Comparison of ENCODE assay signal across 8 cellular contexts in genomic region chr19:11924886-11925583, GRCh38. TPM values are rescaled to one million over a fixed set of nuclear protein-coding genes. Genes with fewer than 3 reads are reported as not detected.
DNase-seq lines count a peak whose midpoint lies in the region; ATAC-seq and TF ChIP-seq lines count a peak whose summit lies in the region.

Gene ZNF700 (plus strand): TSS chr19:11925107. CDS start chr19:11925211, 104 bp downstream.

- H3K4me3 Mint-ChIP-seq in IgD-negative memory B cell, result peak within 1 kb of the TSS; percentile 90 to 99 (median 96)

- H3K36me3 Mint-ChIP-seq in IgD-negative memory B cell, result no peaks in the 10 kb centered on the region

- peak; percentile 87 for ATAC-seq in GM21576 (IDR thresholded peaks at IDR 0.05; ENCODE audit: unreplicated experiment)

- peaks cover 25 to 28% (median 27%) of the 10 kb centered on the region in 3 donors for H3K4me1 Mint-ChIP-seq in IgD-negative memory B cell

- H3K27ac Mint-ChIP-seq in IgD-negative memory B cell, result peak within 1 kb of the TSS; percentile 89 to 99 (median 92)

- no peaks in the 10 kb centered on the region for H3K27me3 Mint-ChIP-seq in IgD-negative memory B cell

- DNase-seq in DMS153 (lab: John Stamatoyannopoulos, UW) (peak; percentile 93), OCI-M2 (lab: John Stamatoyannopoulos, UW; ENCODE audit: unreplicated experiment) (peak; percentile 100), activated T-cell treated with anti-CD3 and anti-CD28 coated beads for 4 hours (peak; percentile 93), epithelial cell of esophagus (ENCODE audit: low read depth) (peak; percentile 94)
- DNase-seq in stimulated activated CD8-positive, alpha-beta memory T cell treated with anti-CD3 and anti-CD28 coated beads, Interleukin-2, amount 100 ng/mL, for 48 hours (ENCODE audit: low read depth in 2 of 2), result peak; percentile 84 to 91

- H3K9me3 ChIP-seq in mononuclear cell (ENCODE audit: low read depth, low read length), result no peaks in the 10 kb centered on the region

- peaks cover 24% of the 10 kb centered on the region for H3K4me1 ChIP-seq in mononuclear cell (ENCODE audit: insufficient read depth, low read length)

- TF ChIP-seq CTCF in epithelial cell of esophagus (IDR thresholded peaks at IDR 0.05; ENCODE audit: insufficient read depth, low read depth, low read length, missing control alignments), result no peak

- H3K4me3 ChIP-seq in epithelial cell of esophagus (ENCODE audit: low read length) (peak within 1 kb of the TSS; percentile 75), mononuclear cell (ENCODE audit: low read length) (peak within 1 kb of the TSS; percentile 93)

- no peaks in the 10 kb centered on the region for H3K27me3 ChIP-seq in mononuclear cell (ENCODE audit: insufficient read depth, low read length)

- no peaks in the 10 kb centered on the region for H3K9me3 Mint-ChIP-seq in IgD-negative memory B cell

RNA-seq across cellular contexts. Expression of gene ZNF700, which starts in this region (rescaled TPM):
- 3.9 TPM for polyA plus RNA-seq in IgD-negative memory B cell
- 14.8 TPM for total RNA-seq in mononuclear cell

Comparison
In these comparisons a context has a peak if more than half of its experiments do, and no peak if none do; other contexts are left out.
1. Peak in every context shown above with its lines: DNase-seq, ATAC-seq and H3K4me3 ChIP-seq.